Comparison of ENCODE assay signal across 1 cellular context in genomic region chr4:104494822-104495559, GRCh38.
TF ChIP-seq lines count a peak whose summit lies in the region.

CXXC4 (minus strand) TSS chr4:104494894; CDS start chr4:104491802, 3,092 bp downstream.

TF ChIP-seq in HepG2, 621 proteins besides CTCF, POLR2A, EP300 and RAD21 (continued from another document):
- TF ChIP-seq ZNF281 (CRISPR knock-in tag; IDR thresholded peaks at IDR 0.05; ENCODE audit: borderline replicate concordance) (peak; percentile 87; the same call in 1 of the 2 replicates), XRCC5 (optimal IDR thresholded peaks at IDR 0.05; ENCODE audit: low read length) (no peak), HOXD1 (CRISPR knock-in tag; IDR thresholded peaks at IDR 0.05) (no peak), ZNF841 (CRISPR knock-in tag; IDR thresholded peaks at IDR 0.05; ENCODE audit: borderline replicate concordance) (no peak), DMAP1 (CRISPR knock-in tag; IDR thresholded peaks at IDR 0.05) (no peak), FOXA3 (CRISPR knock-in tag; IDR thresholded peaks at IDR 0.05) (0 out of 2 replicates have a peak, but pooled peaks have one; percentile 2), SALL1 (CRISPR knock-in tag; IDR thresholded peaks at IDR 0.05) (0 out of 2 replicates have a peak, but pooled peaks have one; percentile 10), ZNF235 (CRISPR knock-in tag; IDR thresholded peaks at IDR 0.05; ENCODE audit: borderline replicate concordance) (no peak), FUBP1 (CRISPR knock-in tag; IDR thresholded peaks at IDR 0.05; ENCODE audit: borderline replicate concordance) (no peak), ZNF513 (CRISPR knock-in tag; conservative IDR thresholded peaks at IDR 0.05) (no peak), ZNF33A (CRISPR knock-in tag; IDR thresholded peaks at IDR 0.05; ENCODE audit: borderline replicate concordance) (no peak), YEATS4 (CRISPR knock-in tag; IDR thresholded peaks at IDR 0.05; ENCODE audit: borderline replicate concordance) (no peak), TBX3 (IDR thresholded peaks at IDR 0.05; ENCODE audit: borderline replicate concordance) (no peak), KDM5A (IDR thresholded peaks at IDR 0.05; ENCODE audit: borderline replicate concordance, low read length) (no peak), ZBTB4 (CRISPR knock-in tag; IDR thresholded peaks at IDR 0.05; ENCODE audit: borderline replicate concordance) (no peak), MAX (IDR thresholded peaks at IDR 0.05) (peak; percentile 53), LBX2 (CRISPR knock-in tag; IDR thresholded peaks at IDR 0.05; ENCODE audit: borderline replicate concordance) (no peak), SMARCC2 (IDR thresholded peaks at IDR 0.05) (no peak), KDM2A (CRISPR knock-in tag; IDR thresholded peaks at IDR 0.05; ENCODE audit: borderline replicate concordance, low read depth) (peak; percentile 60; the same call in 1 of the 2 replicates), NAIF1 (CRISPR knock-in tag; IDR thresholded peaks at IDR 0.05; ENCODE audit: borderline replicate concordance) (no peak), HNRNPK (IDR thresholded peaks at IDR 0.05; ENCODE audit: low read depth, low read length, poor library complexity, severe bottlenecking) (peak; percentile 56), ZNF788 (CRISPR knock-in tag; IDR thresholded peaks at IDR 0.05; ENCODE audit: borderline replicate concordance) (no peak), ZUFSP (CRISPR knock-in tag; IDR thresholded peaks at IDR 0.05; ENCODE audit: borderline replicate concordance) (no peak), ZNF549 (CRISPR knock-in tag; IDR thresholded peaks at IDR 0.05) (no peak), ZNF746 (CRISPR knock-in tag; IDR thresholded peaks at IDR 0.05) (peak; percentile 34; the same call in 1 of the 2 replicates), PATZ1 (CRISPR knock-in tag; IDR thresholded peaks at IDR 0.05) (peak; percentile 51; the same call in 1 of the 2 replicates), KAT8 (CRISPR knock-in tag; IDR thresholded peaks at IDR 0.05) (0 out of 2 replicates have a peak, but pooled peaks have one; percentile 23), THAP8 (CRISPR knock-in tag; IDR thresholded peaks at IDR 0.05; ENCODE audit: borderline replicate concordance) (no peak)
